Comparison of ENCODE assay signal across 10 cellular contexts in the genomic region with DNA sequence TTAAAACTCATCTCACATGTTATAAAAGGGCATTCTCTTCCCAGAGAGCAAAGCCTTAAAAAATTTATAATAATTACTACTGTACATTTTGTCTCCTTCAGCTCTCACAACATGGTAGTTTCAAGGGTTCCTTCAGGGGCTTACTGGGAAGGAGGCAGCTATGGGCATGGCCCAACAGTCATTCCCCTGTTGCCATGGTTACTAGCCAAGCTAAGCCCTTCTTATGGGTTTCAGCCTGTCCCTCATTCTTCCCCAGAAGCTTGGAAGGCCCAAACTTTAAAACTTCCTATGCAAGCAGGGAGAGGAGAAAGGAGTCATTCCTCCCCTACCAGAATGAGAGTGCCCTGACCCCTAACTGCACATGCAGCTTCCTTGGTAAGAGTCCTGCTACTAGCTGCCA.
"Had no signal": no experiment of that assay in that cellular context is flagged by ENCODE, and none has a peak within 500 bp of the region (broad histone marks: within the 10 kb centered on the region; RNA-seq: fewer than 3 reads in every experiment).

No MANE protein-coding gene starts in this region.

- H3K27me3 ChIP-seq: adrenal gland had no signal

- H3K4me1 ChIP-seq: adrenal gland, left ventricle myocardium inferior had no signal

- ATAC-seq: activated CD4-positive, CD25-positive, alpha-beta regulatory T cell treated with anti-CD3 and anti-CD28 coated beads, Interleukin-2, amount 50 U/mL, for 24 hours had no signal

- H3K4me3 ChIP-seq: adrenal gland, left ventricle myocardium inferior had no signal

- H3K36me3 ChIP-seq: adrenal gland, left ventricle myocardium inferior had no signal

- FAIRE-seq: colon, keratinocyte had no signal

- DNase-seq: activated naive CD4-positive, alpha-beta T cell treated with anti-CD3 and anti-CD28 coated beads, Interleukin-2, amount 50 U/mL, for 16 hours; adrenal gland; foreskin melanocyte; head of caudate nucleus; left ventricle myocardium inferior; stimulated activated CD4-positive, alpha-beta T cell treated with anti-CD3 and anti-CD28 coated beads, Interleukin-2, amount 100 ng/mL, for 48 hours; stimulated activated naive CD4-positive, alpha-beta T cell treated with Interleukin-2 at 50 U/mL for 16 hours had no signal

- H3K9me3 ChIP-seq: adrenal gland, left ventricle myocardium inferior had no signal

- H3K27ac ChIP-seq: adrenal gland, left ventricle myocardium inferior had no signal
